In the genomic region with DNA sequence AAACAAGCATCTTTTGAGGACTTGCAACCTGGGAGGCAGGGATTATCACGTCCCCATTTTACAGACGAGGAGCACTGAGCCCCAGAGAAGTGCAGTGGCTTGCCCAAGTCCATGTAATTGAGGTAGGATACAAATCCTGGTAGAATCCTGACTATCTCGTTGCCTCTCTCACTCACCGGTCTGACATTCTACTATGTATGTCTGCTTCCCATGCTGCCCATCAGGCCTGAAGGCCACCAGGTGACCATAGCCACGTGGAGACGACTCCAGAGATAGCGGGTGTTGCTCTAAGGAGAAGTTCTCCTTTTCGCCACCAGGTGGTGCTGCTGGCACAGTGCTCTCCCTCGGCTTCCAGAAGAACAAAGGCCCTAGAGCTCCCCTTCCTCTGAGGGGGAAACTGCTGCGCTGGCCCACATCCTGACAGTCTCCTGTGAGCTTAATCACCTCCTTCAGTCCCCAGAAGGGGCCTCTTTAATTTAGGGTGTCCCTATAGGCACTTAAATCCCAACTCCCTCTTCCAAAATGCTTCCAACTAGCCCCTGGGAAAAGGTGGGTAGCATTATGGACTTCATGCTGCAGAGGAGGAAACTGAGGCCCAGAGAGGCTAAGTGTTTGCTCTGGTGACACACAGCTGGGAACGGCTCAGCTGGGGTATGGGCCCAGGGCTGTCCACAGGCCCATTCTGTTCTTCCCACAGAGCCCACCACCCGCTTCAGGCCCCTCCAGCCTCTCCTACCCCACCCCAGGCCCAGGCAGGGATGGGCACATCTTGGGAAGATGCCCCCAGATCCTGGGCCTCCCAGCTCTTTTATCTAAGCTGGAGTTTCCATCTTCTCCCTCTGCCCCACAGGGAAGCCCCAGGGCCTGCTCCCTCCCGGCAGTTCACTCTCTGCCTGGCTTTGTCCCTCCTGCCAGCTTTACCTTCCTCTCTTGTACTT, we compare ENCODE assay signal across 8 cellular contexts. TPM values are rescaled to one million over a fixed set of nuclear protein-coding genes. Genes with fewer than 3 reads are reported as not detected.
DNase-seq lines count a peak whose midpoint lies in the region; ATAC-seq, FAIRE-seq and TF ChIP-seq lines count a peak whose summit lies in the region.

No MANE protein-coding gene starts in this region.

- no peak overlapping the region for H3K4me2 ChIP-seq in endothelial cell of umbilical vein (ENCODE audit: insufficient read depth, low read length)

- no peaks in the 10 kb centered on the region for H3K9me3 ChIP-seq in endothelial cell of umbilical vein (replicated peaks; ENCODE audit: control insufficient read depth, insufficient read depth, low read length)
- H3K9me3 ChIP-seq in mucosa of descending colon = no peaks in the 10 kb centered on the region

- no peak overlapping the region for H3K27ac ChIP-seq in endothelial cell of umbilical vein (ENCODE audit: insufficient read depth, low read depth, low read length)

- no peak overlapping the region for H3K9ac ChIP-seq in endothelial cell of umbilical vein (replicated peaks; ENCODE audit: extremely low read depth, insufficient read depth, low read length)

- H3K36me3 ChIP-seq in endothelial cell of umbilical vein (ENCODE audit: control insufficient read depth in 2 of 2, extremely low read depth in 1 of 2, insufficient read depth in 2 of 2, low read length in 2 of 2) (no peaks in the 10 kb centered on the region), mucosa of descending colon (ENCODE audit: low read depth) (no peaks in the 10 kb centered on the region)

- peak; percentile 90 to 92 for TF ChIP-seq CTCF in endothelial cell of umbilical vein (IDR thresholded peaks at IDR 0.05; ENCODE audit: extremely low read depth in 1 of 2, insufficient read depth in 1 of 2, low read depth in 1 of 2, low read length in 2 of 2)
- peak; percentile 90 for TF ChIP-seq CTCF in mucosa of descending colon (IDR thresholded peaks at IDR 0.05)

- no peak for TF ChIP-seq POLR2A in endothelial cell of umbilical vein (IDR thresholded peaks at IDR 0.05; ENCODE audit: low read depth, low read length)

- no peak overlapping the region for H3K4me3 ChIP-seq in endothelial cell of umbilical vein (replicated peaks in 1 of 3; ENCODE audit: insufficient read depth in 1 of 3, low read depth in 1 of 3, low read length in 3 of 3)
- no peak overlapping the region for H3K4me3 ChIP-seq in mucosa of descending colon

- no peaks in the 10 kb centered on the region for H3K27me3 ChIP-seq in endothelial cell of umbilical vein (ENCODE audit: control insufficient read depth in 2 of 2, insufficient read depth in 2 of 2, low read length in 2 of 2)

- BruUV-seq in endothelial cell of umbilical vein (replicated peaks; lab: Mats Ljungman, UMichigan) = no TSS peak

- ATAC-seq in mucosa of descending colon = peak; percentile 94

- H3K4me1 ChIP-seq in endothelial cell of umbilical vein (ENCODE audit: control insufficient read depth, extremely low read depth, insufficient read depth, low read length) (no peaks in the 10 kb centered on the region), mucosa of descending colon (ENCODE audit: low read depth) (no peaks in the 10 kb centered on the region)

- peak; percentile 91 for DNase-seq in AG20443 (ENCODE audit: low spot score)
- peak; percentile 94 for DNase-seq in GM19239 (ENCODE audit: insufficient read length, low spot score)
- peak; percentile 60 for DNase-seq in HS-5 (ENCODE audit: low read depth)
- peak; percentile 73 for DNase-seq in NOMO-1 treated with DMSO at 0.1 percent for 48 hours (lab: John Stamatoyannopoulos, UW; ENCODE audit: unreplicated experiment)
- DNase-seq in activated CD8-positive, alpha-beta memory T cell treated with anti-CD3 and anti-CD28 coated beads for 4 hours (ENCODE audit: low read depth in 2 of 2) = peak; percentile 69 to 77
- DNase-seq in endothelial cell of umbilical vein (ENCODE audit: low read depth, low spot score) = peak; percentile 88
- peak; percentile 78 to 93 (median 83) for DNase-seq in mucosa of descending colon
- DNase-seq in stimulated activated CD8-positive, alpha-beta memory T cell treated with anti-CD3 and anti-CD28 coated beads, Interleukin-4, amount 100 ng/mL, for 4 hours (ENCODE audit: low read depth in 2 of 2, low spot score in 1 of 2) = peak; percentile 69 to 78

- POLR2A ChIA-PET in endothelial cell of umbilical vein (lab: Charles Lee) = interaction anchor here (0.5 to 2.7 kb wide), 3 partner anchors 20 to 67 kb away, joined by 3 to 12 read pairs (median 3); no protein-coding TSS in a partner anchor

- CTCF ChIA-PET in endothelial cell of umbilical vein (lab: Charles Lee) = interaction anchor here (0.6 to 5.7 kb wide), 44 partner anchors 12 to 671 kb away, joined by 3 to 246 read pairs (median 6); a partner anchor contains a TSS

- FAIRE-seq in GM19239 (lab: Jason Lieb, UNC) (peak; percentile 98), endothelial cell of umbilical vein (lab: Jason Lieb, UNC) (peak; percentile 96)

- H3K79me2 ChIP-seq in endothelial cell of umbilical vein (ENCODE audit: control insufficient read depth, insufficient read depth, low read length) = no peaks in the 10 kb centered on the region

- no peaks in the 10 kb centered on the region for H4K20me1 ChIP-seq in endothelial cell of umbilical vein (replicated peaks; ENCODE audit: control insufficient read depth, extremely low read depth, insufficient read depth, low read length)

- dilution Hi-C loops in endothelial cell of umbilical vein (cut with MboI; ENCODE audit: extremely low pct_ligation_motif_present, low sequenced_read_pairs) = no loop called here

- intact Hi-C loops in endothelial cell of umbilical vein (cut with micrococcal nuclease) (loop anchor here (1.0 to 5.0 kb wide), 6 partner anchors 36 to 278 kb away; a partner anchor contains a TSS), mucosa of descending colon (cut with DNase I, micrococcal nuclease) (loop anchor here (5.0 kb wide), 2 partner anchors 62 to 112 kb away; no protein-coding TSS in a partner anchor)

- H3K9me1 ChIP-seq in endothelial cell of umbilical vein (replicated peaks; ENCODE audit: control insufficient read depth, extremely low read depth, insufficient read depth, low read length) = no peaks in the 10 kb centered on the region

- peak overlapping the region; percentile 4 for H2AFZ ChIP-seq in endothelial cell of umbilical vein (ENCODE audit: low read depth, low read length)

TF ChIP-seq in endothelial cell of umbilical vein, 7 proteins besides CTCF, POLR2A, EP300 and RAD21 (continues in another document):
- no peak for TF ChIP-seq FOS (IDR thresholded peaks at IDR 0.05; ENCODE audit: borderline replicate concordance, insufficient read depth, low read length)

RNA-seq across cellular contexts. Expression of a gene that starts 6.4 kb away (rescaled TPM):
- total RNA-seq in endothelial cell of umbilical vein (not detected in 2 replicates), mucosa of descending colon (not detected)
- polyA plus RNA-seq in endothelial cell of umbilical vein = not detected in 2 replicates
- not detected in 2 replicates for polyA plus RNA-seq in endothelial cell of umbilical vein (2011; cell fraction: cytosol; rRNA removed)
- not detected in 2 replicates for polyA plus RNA-seq in endothelial cell of umbilical vein (2011; cell fraction: nucleus; rRNA removed)
- polyA plus RNA-seq in endothelial cell of umbilical vein (2012) = not detected in 2 replicates
- not detected in 2 replicates for polyA minus RNA-seq in endothelial cell of umbilical vein
- polyA minus RNA-seq in endothelial cell of umbilical vein (2011; cell fraction: cytosol; rRNA and poly(A)+ RNA removed) = not detected
- not detected in 2 replicates for polyA minus RNA-seq in endothelial cell of umbilical vein (2011; cell fraction: nucleus; rRNA and poly(A)+ RNA removed)

RNA-seq across cellular contexts. Expression of a gene that starts 9.8 kb away (rescaled TPM):
- not detected in 2 replicates for total RNA-seq in endothelial cell of umbilical vein
- not detected in 2 replicates for polyA plus RNA-seq in endothelial cell of umbilical vein
- polyA plus RNA-seq in endothelial cell of umbilical vein (2011; cell fraction: cytosol; rRNA removed) = not detected in 2 replicates
- not detected in 2 replicates for polyA plus RNA-seq in endothelial cell of umbilical vein (2011; cell fraction: nucleus; rRNA removed)
- polyA plus RNA-seq in endothelial cell of umbilical vein (2012) = not detected in 2 replicates
- polyA minus RNA-seq in endothelial cell of umbilical vein = not detected in 2 replicates
- polyA minus RNA-seq in endothelial cell of umbilical vein (2011; cell fraction: cytosol; rRNA and poly(A)+ RNA removed) = not detected
- polyA minus RNA-seq in endothelial cell of umbilical vein (2011; cell fraction: nucleus; rRNA and poly(A)+ RNA removed) = not detected in 2 replicates
- total RNA-seq in mucosa of descending colon = not detected

RNA-seq across cellular contexts. Expression of a gene that starts 18.7 kb away (rescaled TPM):
- total RNA-seq in endothelial cell of umbilical vein (1.00 and 1.4 TPM in 2 replicates), mucosa of descending colon (1 to 10 TPM; 3.0 to 9.2 (median 7.0) TPM)
- 1.4 and 2.7 TPM in 2 replicates for polyA plus RNA-seq in endothelial cell of umbilical vein
- polyA plus RNA-seq in endothelial cell of umbilical vein (2011; cell fraction: cytosol; rRNA removed) = 0.66 and 1.1 TPM in 2 replicates
- 0.73 and 0.96 TPM in 2 replicates for polyA plus RNA-seq in endothelial cell of umbilical vein (2011; cell fraction: nucleus; rRNA removed)
- 1.6 and 1.7 TPM in 2 replicates for polyA plus RNA-seq in endothelial cell of umbilical vein (2012)
- polyA minus RNA-seq in endothelial cell of umbilical vein = 0.24 and 0.57 TPM in 2 replicates
- 7.9 TPM for polyA minus RNA-seq in endothelial cell of umbilical vein (2011; cell fraction: cytosol; rRNA and poly(A)+ RNA removed)
- polyA minus RNA-seq in endothelial cell of umbilical vein (2011; cell fraction: nucleus; rRNA and poly(A)+ RNA removed) = 0.29 TPM in 1 of 2 replicates, not detected in the other

RNA-seq across cellular contexts. Expression of a gene that starts 32.9 kb away (rescaled TPM):
- total RNA-seq in endothelial cell of umbilical vein (4.3 and 4.8 TPM in 2 replicates), mucosa of descending colon (10 to 100 TPM; 11.1 to 15.2 (median 11.7) TPM)
- polyA plus RNA-seq in endothelial cell of umbilical vein = 7.3 and 9.9 TPM in 2 replicates
- polyA plus RNA-seq in endothelial cell of umbilical vein (2011; cell fraction: cytosol; rRNA removed) = 5.6 and 7.6 TPM in 2 replicates
- 8.4 and 11.2 TPM in 2 replicates for polyA plus RNA-seq in endothelial cell of umbilical vein (2011; cell fraction: nucleus; rRNA removed)
- 5.1 and 7.5 TPM in 2 replicates for polyA plus RNA-seq in endothelial cell of umbilical vein (2012)
- polyA minus RNA-seq in endothelial cell of umbilical vein = 4.1 and 4.2 TPM in 2 replicates
- 1.6 TPM for polyA minus RNA-seq in endothelial cell of umbilical vein (2011; cell fraction: cytosol; rRNA and poly(A)+ RNA removed)
- 2.2 and 3.8 TPM in 2 replicates for polyA minus RNA-seq in endothelial cell of umbilical vein (2011; cell fraction: nucleus; rRNA and poly(A)+ RNA removed)

RNA-seq across cellular contexts. Expression of a gene that starts 35.8 kb away (rescaled TPM):
- total RNA-seq in endothelial cell of umbilical vein (36.4 and 37.0 TPM in 2 replicates), mucosa of descending colon (10 to 100 TPM; 38.4 to 48.1 (median 46.7) TPM)
- 22.9 and 28.9 TPM in 2 replicates for polyA plus RNA-seq in endothelial cell of umbilical vein
- 26.5 and 28.2 TPM in 2 replicates for polyA plus RNA-seq in endothelial cell of umbilical vein (2011; cell fraction: cytosol; rRNA removed)
- polyA plus RNA-seq in endothelial cell of umbilical vein (2011; cell fraction: nucleus; rRNA removed) = 28.5 and 31.3 TPM in 2 replicates
- 20.7 and 22.4 TPM in 2 replicates for polyA plus RNA-seq in endothelial cell of umbilical vein (2012)
- 17.0 and 32.8 TPM in 2 replicates for polyA minus RNA-seq in endothelial cell of umbilical vein
- 11.3 TPM for polyA minus RNA-seq in endothelial cell of umbilical vein (2011; cell fraction: cytosol; rRNA and poly(A)+ RNA removed)
- 14.8 and 26.7 TPM in 2 replicates for polyA minus RNA-seq in endothelial cell of umbilical vein (2011; cell fraction: nucleus; rRNA and poly(A)+ RNA removed)
